12 cellular contexts compared by ENCODE assay signal in genomic region chr2:10471046-10471571, GRCh38.
"Had no signal": no experiment of that assay in that cellular context is flagged by ENCODE, and none has a peak within 500 bp of the region (broad histone marks: within the 10 kb centered on the region; RNA-seq: fewer than 3 reads in every experiment).

No MANE protein-coding gene starts in this region.

- H3K9ac ChIP-seq: parathyroid adenoma had no signal

- H3K36me3 Mint-ChIP-seq: naive thymus-derived CD4-positive, alpha-beta T cell had no signal

- H3K9me3 Mint-ChIP-seq: naive thymus-derived CD4-positive, alpha-beta T cell had no signal

- H3K27me3 ChIP-seq: ascending aorta, heart right ventricle, vagina had no signal

- H3K4me1 Mint-ChIP-seq: naive thymus-derived CD4-positive, alpha-beta T cell had no signal

- DNase-seq: activated T-cell treated with anti-CD3 and anti-CD28 coated beads, Interleukin-2, amount 50 U/mL, for 1 hour; foreskin melanocyte; heart right ventricle; naive thymus-derived CD4-positive, alpha-beta T cell; retina had no signal

- H3K36me3 ChIP-seq: ascending aorta, heart right ventricle, tibial artery, vagina had no signal

- H3K27ac Mint-ChIP-seq: naive thymus-derived CD4-positive, alpha-beta T cell had no signal

- FAIRE-seq: bronchial epithelial cell had no signal

- H3K9me3 ChIP-seq: ascending aorta, heart right ventricle, tibial artery, vagina had no signal

- H3K79me2 ChIP-seq: parathyroid adenoma had no signal

- H3K27ac ChIP-seq: ascending aorta, heart right ventricle, parathyroid adenoma, skin epidermis, tibial artery, vagina had no signal

- ATAC-seq: activated CD4-positive, CD25-positive, alpha-beta regulatory T cell treated with anti-CD3 and anti-CD28 coated beads, Interleukin-2, amount 50 U/mL, for 24 hours; heart right ventricle; naive thymus-derived CD4-positive, alpha-beta T cell had no signal

- H3K4me1 ChIP-seq: ascending aorta, heart right ventricle, tibial artery, vagina had no signal

- H2AFZ ChIP-seq: parathyroid adenoma had no signal

- H3K4me3 Mint-ChIP-seq: naive thymus-derived CD4-positive, alpha-beta T cell had no signal

- H3K4me3 ChIP-seq: ascending aorta, heart right ventricle, skin epidermis, tibial artery, vagina had no signal
